ENCODE assay signal across 17 cellular contexts in genomic region chr1:227155688-227156087, GRCh38.
"Had no signal": no experiment of that assay in that cellular context is flagged by ENCODE, and none has a peak within 500 bp of the region (broad histone marks: within the 10 kb centered on the region; RNA-seq: fewer than 3 reads in every experiment).

No MANE protein-coding gene starts in this region.

- H3K9me3 ChIP-seq: SK-N-SH had no signal

- DNase-seq: Karpas-422, KG1, MM.1S, NCI-H1105, NCI-H187, NCI-H2029, NCI-H2171 treated with DMSO at 0.1 percent for 48 hours, NCI-H345, NCI-H446 treated with DMSO at 0.1 percent for 48 hours, NCI-H510A treated with DMSO at 0.1 percent for 48 hours, NCI-H526 treated with DMSO at 0.1 percent for 48 hours, NCI-H82, SHP77, SK-N-SH, SW 1271, T-cell had no signal

- H3K27ac ChIP-seq: RWPE1 had no signal
